In genomic region chr1:29682918-29683314, GRCh38 we compare ENCODE assay signal across 1 cellular context.
TF ChIP-seq lines count a peak whose summit lies in the region.

No MANE protein-coding gene starts in this region.

TF ChIP-seq in IMR-90, 13 proteins besides CTCF, POLR2A, EP300 and RAD21 (continued from another document):
- TF ChIP-seq, protein P1, sequence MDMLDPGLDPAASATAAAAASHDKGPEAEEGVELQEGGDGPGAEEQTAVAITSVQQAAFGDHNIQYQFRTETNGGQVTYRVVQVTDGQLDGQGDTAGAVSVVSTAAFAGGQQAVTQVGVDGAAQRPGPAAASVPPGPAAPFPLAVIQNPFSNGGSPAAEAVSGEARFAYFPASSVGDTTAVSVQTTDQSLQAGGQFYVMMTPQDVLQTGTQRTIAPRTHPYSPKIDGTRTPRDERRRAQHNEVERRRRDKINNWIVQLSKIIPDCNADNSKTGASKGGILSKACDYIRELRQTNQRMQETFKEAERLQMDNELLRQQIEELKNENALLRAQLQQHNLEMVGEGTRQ (IDR thresholded peaks at IDR 0.05; ENCODE audit: low read depth, low read length) = no peak
- TF ChIP-seq NFE2L2 (IDR thresholded peaks at IDR 0.05; ENCODE audit: low read depth, low read length) = no peak
